Comparison of ENCODE assay signal across 8 cellular contexts in the genomic region with DNA sequence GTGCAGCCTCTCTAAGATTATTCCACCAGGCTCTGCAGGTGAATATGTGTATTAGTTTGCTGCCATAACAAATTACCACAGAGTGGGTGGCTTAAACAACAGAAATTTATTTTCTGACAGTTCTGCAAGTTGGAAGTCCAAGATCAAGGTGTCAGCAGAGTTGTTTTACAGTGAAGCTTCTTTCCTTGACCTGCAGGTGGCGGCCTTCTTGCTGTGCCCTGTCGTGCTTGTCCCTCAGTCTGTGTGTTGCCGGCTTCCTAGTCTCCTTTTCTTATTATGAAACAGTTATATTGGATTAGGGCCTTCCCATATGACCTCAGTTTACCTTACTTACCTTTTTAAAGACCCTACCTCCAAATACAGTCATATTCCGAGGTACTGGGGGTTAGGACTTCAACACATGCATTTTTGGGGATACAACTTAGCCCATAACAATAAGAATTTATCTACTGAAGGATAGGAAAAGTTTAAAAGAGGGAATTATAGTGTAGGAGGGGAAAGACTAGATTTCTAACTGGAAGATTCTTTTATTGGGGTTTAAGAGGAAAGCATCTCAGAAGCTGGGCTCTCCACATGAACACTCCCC.
DNase-seq lines count a peak whose midpoint lies in the region; ATAC-seq and TF ChIP-seq lines count a peak whose summit lies in the region.

No MANE protein-coding gene starts in this region.

- POLR2A ChIA-PET in CD4-positive, alpha-beta T cell (lab: Charles Lee), result interaction anchor here (1.0 to 1.6 kb wide), 6 partner anchors 9 to 157 kb away, joined by 3 to 7 read pairs (median 4); a partner anchor contains a TSS

- no peaks in the 10 kb centered on the region for H3K27me3 Mint-ChIP-seq in CD4-positive, alpha-beta T cell

- H3K27me3 ChIP-seq in CD4-positive, alpha-beta T cell (ENCODE audit: control insufficient read depth, insufficient read depth, low read length), result no peaks in the 10 kb centered on the region
- H3K27me3 ChIP-seq in Peyer's patch, result no peaks in the 10 kb centered on the region

- H3K4me3 Mint-ChIP-seq in CD4-positive, alpha-beta T cell, result no peak overlapping the region

- H3K27ac Mint-ChIP-seq in CD4-positive, alpha-beta T cell, result peak overlapping the region; percentile 20

- intact Hi-C loops in CD4-positive, alpha-beta T cell (cut with DNase I, micrococcal nuclease), result loop anchor here (5.0 kb wide), 3 partner anchors 33 to 98 kb away; a partner anchor contains a TSS
- intact Hi-C loops in left colon (cut with DNase I, micrococcal nuclease), result no loop called here

- H3K4me3 ChIP-seq in Peyer's patch, result no peak overlapping the region

- no peak for TF ChIP-seq POLR2A in Peyer's patch (IDR thresholded peaks at IDR 0.05)

- CTCF ChIA-PET in CD4-positive, alpha-beta T cell (lab: Charles Lee), result interaction anchor here (0.6 to 2.0 kb wide), 20 partner anchors 10 to 97 kb away, joined by 3 to 11 read pairs (median 4); a partner anchor contains a TSS

- peaks cover 25% of the 10 kb centered on the region for H3K4me1 Mint-ChIP-seq in CD4-positive, alpha-beta T cell (ENCODE audit: low read depth)

- H3K27ac ChIP-seq in CD4-positive, alpha-beta T cell (ENCODE audit: low read depth, low read length), result no peak overlapping the region
- no peak overlapping the region for H3K27ac ChIP-seq in Peyer's patch

- DNase-seq in CD4-positive, alpha-beta T cell, result peak; percentile 22 to 58 (median 32)
- peak; percentile 38 to 76 (median 64) for DNase-seq in Peyer's patch
- DNase-seq in activated naive CD4-positive, alpha-beta T cell (lab: John Stamatoyannopoulos, UW), result peak in 3 of 4 experiments; percentile 6 to 25 (median 7)
- DNase-seq in left colon, result peak; percentile 41 to 53
- DNase-seq in stimulated activated CD8-positive, alpha-beta memory T cell treated with anti-CD3 and anti-CD28 coated beads, Interleukin-7, amount 100 ng/mL, for 4 hours (ENCODE audit: low read depth in 2 of 2), result peak; percentile 8 to 19
- DNase-seq in C1 segment of cervical spinal cord (lab: John Stamatoyannopoulos, UW), result no peak

- H3K36me3 ChIP-seq in Peyer's patch, result no peaks in the 10 kb centered on the region

- peak; percentile 61 for TF ChIP-seq CTCF in CD4-positive, alpha-beta T cell (IDR thresholded peaks at IDR 0.05)
- peak in 5 of 6 experiments; percentile 18 to 64 (median 60) for TF ChIP-seq CTCF in Peyer's patch (IDR thresholded peaks at IDR 0.05)

- ATAC-seq in CD4-positive, alpha-beta T cell (ENCODE audit: poor library complexity), result peak; percentile 73
- ATAC-seq in GM18873 (IDR thresholded peaks at IDR 0.05; ENCODE audit: low FRiP score, unreplicated experiment) (peak; percentile 74), HG03108 (IDR thresholded peaks at IDR 0.05; ENCODE audit: unreplicated experiment) (peak; percentile 81), left colon (peak; percentile 89)

- no peaks in the 10 kb centered on the region for H3K9me3 Mint-ChIP-seq in CD4-positive, alpha-beta T cell

- no peaks in the 10 kb centered on the region for H3K4me1 ChIP-seq in Peyer's patch

- H3K9me3 ChIP-seq in CD4-positive, alpha-beta T cell (ENCODE audit: control insufficient read depth, low read length), result no peaks in the 10 kb centered on the region
- H3K9me3 ChIP-seq in Peyer's patch, result no peaks in the 10 kb centered on the region

- peaks cover 5% of the 10 kb centered on the region for H3K36me3 Mint-ChIP-seq in CD4-positive, alpha-beta T cell (ENCODE audit: low read depth)

Comparison
In these comparisons a context has a peak if more than half of its experiments do, and no peak if none do; other contexts are left out.
1. DNase-seq: peak in CD4-positive, alpha-beta T cell (10 of 10), Peyer's patch (3 of 3), activated naive CD4-positive, alpha-beta T cell (3 of 4), left colon (2 of 2) and stimulated activated CD8-positive, alpha-beta memory T cell treated with anti-CD3 and anti-CD28 coated beads, Interleukin-7, amount 100 ng/mL, for 4 hours (2 of 2); none in C1 segment of cervical spinal cord (0 of 14).
2. intact Hi-C loops: an anchor here in CD4-positive, alpha-beta T cell (5.0 kb wide); none called in left colon.
3. Peak in every context shown above with its lines, with median percentiles within 50 percentile points of each other: ATAC-seq.